Comparison of ENCODE assay signal across 6 cellular contexts in the genomic region with DNA sequence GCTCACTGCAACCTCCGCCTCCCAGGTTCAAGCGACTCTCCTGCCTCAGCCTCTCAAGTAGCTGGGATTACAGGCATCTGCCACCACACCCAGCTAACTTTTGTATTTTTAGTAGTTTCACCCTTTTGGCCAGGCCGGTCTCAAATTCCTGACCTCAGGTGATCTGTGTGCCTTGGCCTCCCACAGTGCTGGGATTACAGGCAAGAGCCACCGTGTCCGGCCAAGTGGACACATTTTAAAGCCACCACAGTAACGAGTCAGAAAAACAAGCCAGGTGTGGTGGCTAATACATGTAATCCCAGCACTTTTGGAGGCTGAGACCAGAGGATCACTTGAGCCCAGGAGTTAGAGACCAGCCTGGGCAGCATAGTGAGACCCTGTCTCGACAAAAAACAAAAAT. TPM values are rescaled to one million over a fixed set of nuclear protein-coding genes. Genes with fewer than 3 reads are reported as not detected.
"Had no signal": no experiment of that assay in that cellular context is flagged by ENCODE, and none has a peak within 500 bp of the region (broad histone marks: within the 10 kb centered on the region; RNA-seq: fewer than 3 reads in every experiment).

No MANE protein-coding gene starts in this region.

RNA-seq across cellular contexts. Expression of gene BCL2L10, which starts 57.7 kb away (rescaled TPM):
- total RNA-seq: heart right ventricle, osteocyte, skeletal muscle tissue, subcutaneous adipose tissue, urinary bladder had no signal
- polyA plus RNA-seq: naive thymus-derived CD4-positive, alpha-beta T cell had no signal
